ENCODE assay signal across 1 cellular context in the genomic region with DNA sequence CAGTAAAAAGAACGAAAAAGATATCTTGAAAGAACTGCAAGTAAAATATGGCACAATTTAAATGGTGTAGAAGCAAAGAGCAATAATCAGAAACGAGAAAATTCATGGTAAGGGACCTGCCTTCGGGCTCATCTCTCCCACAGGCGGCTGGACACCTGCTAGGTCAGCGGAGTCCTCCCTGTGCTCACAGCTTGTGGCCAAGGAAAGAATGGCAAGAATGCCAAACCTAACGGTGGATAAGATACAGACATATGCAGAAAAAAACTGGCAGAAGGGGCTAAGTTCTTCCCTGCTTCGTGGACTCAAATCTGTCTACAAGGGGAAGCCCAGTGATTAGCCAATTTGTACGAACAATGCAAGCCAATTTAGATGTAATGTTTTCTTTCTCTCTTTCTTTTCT.
TF ChIP-seq lines count a peak whose summit lies in the region.

No MANE protein-coding gene starts in this region.

TF ChIP-seq in GM23338, 12 proteins besides CTCF, POLR2A, EP300 and RAD21 (continued from another document):
- TF ChIP-seq, protein P1, sequence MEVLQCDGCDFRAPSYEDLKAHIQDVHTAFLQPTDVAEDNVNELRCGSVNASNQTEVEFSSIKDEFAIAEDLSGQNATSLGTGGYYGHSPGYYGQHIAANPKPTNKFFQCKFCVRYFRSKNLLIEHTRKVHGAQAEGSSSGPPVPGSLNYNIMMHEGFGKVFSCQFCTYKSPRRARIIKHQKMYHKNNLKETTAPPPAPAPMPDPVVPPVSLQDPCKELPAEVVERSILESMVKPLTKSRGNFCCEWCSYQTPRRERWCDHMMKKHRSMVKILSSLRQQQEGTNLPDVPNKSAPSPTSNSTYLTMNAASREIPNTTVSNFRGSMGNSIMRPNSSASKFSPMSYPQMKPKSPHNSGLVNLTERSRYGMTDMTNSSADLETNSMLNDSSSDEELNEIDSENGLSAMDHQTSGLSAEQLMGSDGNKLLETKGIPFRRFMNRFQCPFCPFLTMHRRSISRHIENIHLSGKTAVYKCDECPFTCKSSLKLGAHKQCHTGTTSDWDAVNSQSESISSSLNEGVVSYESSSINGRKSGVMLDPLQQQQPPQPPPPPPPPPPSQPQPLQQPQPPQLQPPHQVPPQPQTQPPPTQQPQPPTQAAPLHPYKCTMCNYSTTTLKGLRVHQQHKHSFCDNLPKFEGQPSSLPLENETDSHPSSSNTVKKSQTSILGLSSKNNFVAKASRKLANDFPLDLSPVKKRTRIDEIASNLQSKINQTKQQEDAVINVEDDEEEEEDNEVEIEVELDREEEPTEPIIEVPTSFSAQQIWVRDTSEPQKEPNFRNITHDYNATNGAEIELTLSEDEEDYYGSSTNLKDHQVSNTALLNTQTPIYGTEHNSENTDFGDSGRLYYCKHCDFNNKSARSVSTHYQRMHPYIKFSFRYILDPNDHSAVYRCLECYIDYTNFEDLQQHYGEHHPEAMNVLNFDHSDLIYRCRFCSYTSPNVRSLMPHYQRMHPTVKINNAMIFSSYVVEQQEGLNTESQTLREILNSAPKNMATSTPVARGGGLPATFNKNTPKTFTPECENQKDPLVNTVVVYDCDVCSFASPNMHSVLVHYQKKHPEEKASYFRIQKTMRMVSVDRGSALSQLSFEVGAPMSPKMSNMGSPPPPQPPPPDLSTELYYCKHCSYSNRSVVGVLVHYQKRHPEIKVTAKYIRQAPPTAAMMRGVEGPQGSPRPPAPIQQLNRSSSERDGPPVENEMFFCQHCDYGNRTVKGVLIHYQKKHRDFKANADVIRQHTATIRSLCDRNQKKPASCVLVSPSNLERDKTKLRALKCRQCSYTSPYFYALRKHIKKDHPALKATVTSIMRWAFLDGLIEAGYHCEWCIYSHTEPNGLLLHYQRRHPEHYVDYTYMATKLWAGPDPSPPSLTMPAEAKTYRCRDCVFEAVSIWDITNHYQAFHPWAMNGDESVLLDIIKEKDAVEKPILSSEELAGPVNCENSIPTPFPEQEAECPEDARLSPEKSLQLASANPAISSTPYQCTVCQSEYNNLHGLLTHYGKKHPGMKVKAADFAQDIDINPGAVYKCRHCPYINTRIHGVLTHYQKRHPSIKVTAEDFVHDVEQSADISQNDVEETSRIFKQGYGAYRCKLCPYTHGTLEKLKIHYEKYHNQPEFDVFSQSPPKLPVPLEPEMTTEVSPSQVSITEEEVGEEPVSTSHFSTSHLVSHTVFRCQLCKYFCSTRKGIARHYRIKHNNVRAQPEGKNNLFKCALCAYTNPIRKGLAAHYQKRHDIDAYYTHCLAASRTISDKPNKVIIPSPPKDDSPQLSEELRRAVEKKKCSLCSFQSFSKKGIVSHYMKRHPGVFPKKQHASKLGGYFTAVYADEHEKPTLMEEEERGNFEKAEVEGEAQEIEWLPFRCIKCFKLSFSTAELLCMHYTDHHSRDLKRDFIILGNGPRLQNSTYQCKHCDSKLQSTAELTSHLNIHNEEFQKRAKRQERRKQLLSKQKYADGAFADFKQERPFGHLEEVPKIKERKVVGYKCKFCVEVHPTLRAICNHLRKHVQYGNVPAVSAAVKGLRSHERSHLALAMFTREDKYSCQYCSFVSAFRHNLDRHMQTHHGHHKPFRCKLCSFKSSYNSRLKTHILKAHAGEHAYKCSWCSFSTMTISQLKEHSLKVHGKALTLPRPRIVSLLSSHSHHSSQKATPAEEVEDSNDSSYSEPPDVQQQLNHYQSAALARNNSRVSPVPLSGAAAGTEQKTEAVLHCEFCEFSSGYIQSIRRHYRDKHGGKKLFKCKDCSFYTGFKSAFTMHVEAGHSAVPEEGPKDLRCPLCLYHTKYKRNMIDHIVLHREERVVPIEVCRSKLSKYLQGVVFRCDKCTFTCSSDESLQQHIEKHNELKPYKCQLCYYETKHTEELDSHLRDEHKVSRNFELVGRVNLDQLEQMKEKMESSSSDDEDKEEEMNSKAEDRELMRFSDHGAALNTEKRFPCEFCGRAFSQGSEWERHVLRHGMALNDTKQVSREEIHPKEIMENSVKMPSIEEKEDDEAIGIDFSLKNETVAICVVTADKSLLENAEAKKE (CRISPR knock-in tag; IDR thresholded peaks at IDR 0.05) = no peak
